In the genomic region with DNA sequence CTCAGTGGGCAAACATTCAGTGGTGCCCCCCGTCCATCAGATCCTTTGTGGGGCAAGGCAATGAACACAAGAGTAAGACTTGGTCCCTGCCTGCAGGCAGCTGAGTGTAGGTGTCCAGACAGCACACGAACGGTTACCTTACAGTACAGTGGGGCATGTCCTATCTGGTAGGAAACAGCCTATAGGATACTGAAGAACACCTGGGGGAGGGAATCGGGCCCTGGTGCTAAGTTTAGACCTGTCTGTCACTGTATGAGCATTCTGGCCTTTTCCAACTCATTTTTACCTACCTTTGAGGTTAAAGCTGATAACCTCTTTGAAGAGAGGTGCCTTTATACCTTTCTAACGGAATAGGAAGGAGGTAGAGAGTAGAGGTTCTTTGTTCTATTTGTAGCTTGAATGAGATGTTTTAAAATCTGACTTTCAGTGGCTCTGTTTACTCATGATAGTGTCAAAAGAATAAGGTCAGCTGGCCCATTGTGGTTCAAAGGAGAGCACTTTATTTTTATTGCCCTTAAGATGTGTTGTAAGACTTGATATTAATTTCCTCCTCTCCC, we compare ENCODE assay signal across 1 cellular context.
TF ChIP-seq lines count a peak whose summit lies in the region.

No MANE protein-coding gene starts in this region.

TF ChIP-seq in WTC11, 78 proteins besides CTCF, POLR2A, EP300 and RAD21 (continued from another document):
- TF ChIP-seq, protein P1, sequence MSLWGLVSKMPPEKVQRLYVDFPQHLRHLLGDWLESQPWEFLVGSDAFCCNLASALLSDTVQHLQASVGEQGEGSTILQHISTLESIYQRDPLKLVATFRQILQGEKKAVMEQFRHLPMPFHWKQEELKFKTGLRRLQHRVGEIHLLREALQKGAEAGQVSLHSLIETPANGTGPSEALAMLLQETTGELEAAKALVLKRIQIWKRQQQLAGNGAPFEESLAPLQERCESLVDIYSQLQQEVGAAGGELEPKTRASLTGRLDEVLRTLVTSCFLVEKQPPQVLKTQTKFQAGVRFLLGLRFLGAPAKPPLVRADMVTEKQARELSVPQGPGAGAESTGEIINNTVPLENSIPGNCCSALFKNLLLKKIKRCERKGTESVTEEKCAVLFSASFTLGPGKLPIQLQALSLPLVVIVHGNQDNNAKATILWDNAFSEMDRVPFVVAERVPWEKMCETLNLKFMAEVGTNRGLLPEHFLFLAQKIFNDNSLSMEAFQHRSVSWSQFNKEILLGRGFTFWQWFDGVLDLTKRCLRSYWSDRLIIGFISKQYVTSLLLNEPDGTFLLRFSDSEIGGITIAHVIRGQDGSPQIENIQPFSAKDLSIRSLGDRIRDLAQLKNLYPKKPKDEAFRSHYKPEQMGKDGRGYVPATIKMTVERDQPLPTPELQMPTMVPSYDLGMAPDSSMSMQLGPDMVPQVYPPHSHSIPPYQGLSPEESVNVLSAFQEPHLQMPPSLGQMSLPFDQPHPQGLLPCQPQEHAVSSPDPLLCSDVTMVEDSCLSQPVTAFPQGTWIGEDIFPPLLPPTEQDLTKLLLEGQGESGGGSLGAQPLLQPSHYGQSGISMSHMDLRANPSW (CRISPR knock-in tag; conservative IDR thresholded peaks at IDR 0.05; ENCODE audit: low read depth): no peak
TF ChIP-seq in WTC11: peak in this region for 0.
